ENCODE assay signal across 8 cellular contexts in the genomic region with DNA sequence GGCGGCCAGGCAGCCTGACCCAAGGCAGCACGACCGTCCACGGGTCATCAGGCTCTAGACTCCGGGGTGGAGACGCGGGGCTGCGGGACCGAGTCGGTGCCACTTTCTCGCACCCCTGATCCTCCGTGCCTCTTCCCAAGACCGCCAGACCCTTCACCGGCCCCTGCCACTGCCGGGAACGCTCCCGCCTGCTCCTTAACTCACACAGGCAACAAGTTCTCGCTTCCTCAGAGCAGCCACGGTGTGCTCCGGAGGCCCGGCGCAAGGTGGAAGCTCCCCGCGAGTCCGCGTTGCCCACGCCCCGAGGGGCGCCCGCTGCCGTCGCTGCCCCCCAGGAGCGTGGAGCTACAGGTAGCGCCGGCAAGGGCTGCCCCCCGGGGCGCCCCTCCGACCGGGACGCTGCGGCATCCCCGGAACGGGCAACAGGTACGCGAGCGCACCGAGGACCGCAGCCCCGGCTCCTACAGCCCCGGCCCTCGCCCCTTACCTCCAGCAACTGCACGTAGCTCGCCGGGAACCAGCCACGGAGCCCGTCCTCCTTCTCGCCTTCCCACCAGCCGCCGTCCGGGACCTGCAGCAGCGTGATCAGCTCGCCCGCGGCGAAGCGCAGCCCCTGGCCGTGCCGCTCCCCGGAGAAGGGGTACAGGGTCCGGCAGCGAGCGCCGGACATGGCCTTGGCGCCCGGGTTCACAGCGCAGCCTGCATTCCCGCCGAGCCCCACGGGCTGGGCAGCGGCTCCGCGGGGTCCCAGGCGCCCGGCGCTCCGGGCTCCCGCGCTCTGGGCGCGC. TPM values are rescaled to one million over a fixed set of nuclear protein-coding genes. Genes with fewer than 3 reads are reported as not detected.
DNase-seq lines count a peak whose midpoint lies in the region; ATAC-seq and TF ChIP-seq lines count a peak whose summit lies in the region.

No MANE protein-coding gene starts in this region.

- H3K4me3 ChIP-seq in heart left ventricle: peak overlapping the region; percentile 64 to 84 (median 72)

- intact Hi-C loops in heart left ventricle (cut with DNase I) (loop anchor here in 4 of 10 donors (5.0 to 10.0 kb wide), 4 partner anchors 76 to 86 kb away; no protein-coding TSS in a partner anchor), sciatic nerve (cut with DNase I) (no loop called here)

- H3K36me3 ChIP-seq in heart left ventricle: no peaks in the 10 kb centered on the region

- DNase-seq in NOMO-1 (lab: John Stamatoyannopoulos, UW; ENCODE audit: unreplicated experiment in 2 of 2) (peak; percentile 16 to 26), heart left ventricle (peak in 3 of 5 donors; percentile 24 to 68 (median 39)), sciatic nerve (ENCODE audit: low spot score) (peak; percentile 64), COLO829 (ENCODE audit: low spot score) (no peak)
- no peak for DNase-seq in effector CD8-positive, alpha-beta T cell (lab: John Stamatoyannopoulos, UW)

- H3K9me3 ChIP-seq in heart left ventricle: peaks cover 0 to 17% (median 13%) of the 10 kb centered on the region in 12 donors

- H3K27ac ChIP-seq in heart left ventricle: peak overlapping the region in 11 of 12 donors; percentile 9 to 84 (median 52)

- ATAC-seq in GM19025 (IDR thresholded peaks at IDR 0.05; ENCODE audit: low read depth, unreplicated experiment): peak; percentile 14
- peak in 3 of 4 donors; percentile 25 to 35 (median 31) for ATAC-seq in heart left ventricle
- peak; percentile 46 for ATAC-seq in sciatic nerve
- ATAC-seq in HG03108 (IDR thresholded peaks at IDR 0.05; ENCODE audit: unreplicated experiment): no peak
- ATAC-seq in HG02763 (IDR thresholded peaks at IDR 0.05; ENCODE audit: unreplicated experiment): no peak

- no peak for TF ChIP-seq POLR2A in heart left ventricle (IDR thresholded peaks at IDR 0.05)

- 1 to 3% (median 2%) methylated on average over 36 to 90 of the region's 90 CpGs for WGBS in heart left ventricle, 4 donors

- no peak for TF ChIP-seq CTCF in heart left ventricle (IDR thresholded peaks at IDR 0.05)

- H3K4me1 ChIP-seq in heart left ventricle: peaks cover 0 to 27% (median 5%) of the 10 kb centered on the region in 12 donors

- peaks cover 0 to 16% (median 3%) of the 10 kb centered on the region in 9 donors for H3K27me3 ChIP-seq in heart left ventricle

RNA-seq across cellular contexts. Expression of a gene that starts 0.5 kb away (rescaled TPM):
- 10 to 100 TPM; 34.5 to 86.5 (median 65.4) TPM for total RNA-seq in heart left ventricle
- polyA plus RNA-seq in heart left ventricle: 10 to 100 TPM; 19.4 to 52.2 TPM
- 431 TPM for total RNA-seq in sciatic nerve

Comparison
In these comparisons a context has a peak if more than half of its experiments do, and no peak if none do; other contexts are left out.
1. ATAC-seq: peak in GM19025 (single experiment), heart left ventricle (3 of 4) and sciatic nerve (single experiment); none in HG03108 (single experiment) and HG02763 (single experiment).
2. DNase-seq: peak in NOMO-1 (2 of 2), heart left ventricle (3 of 5) and sciatic nerve (single experiment); none in COLO829 (single experiment) and effector CD8-positive, alpha-beta T cell (single experiment).